ENCODE assay signal across 1 cellular context in the genomic region with DNA sequence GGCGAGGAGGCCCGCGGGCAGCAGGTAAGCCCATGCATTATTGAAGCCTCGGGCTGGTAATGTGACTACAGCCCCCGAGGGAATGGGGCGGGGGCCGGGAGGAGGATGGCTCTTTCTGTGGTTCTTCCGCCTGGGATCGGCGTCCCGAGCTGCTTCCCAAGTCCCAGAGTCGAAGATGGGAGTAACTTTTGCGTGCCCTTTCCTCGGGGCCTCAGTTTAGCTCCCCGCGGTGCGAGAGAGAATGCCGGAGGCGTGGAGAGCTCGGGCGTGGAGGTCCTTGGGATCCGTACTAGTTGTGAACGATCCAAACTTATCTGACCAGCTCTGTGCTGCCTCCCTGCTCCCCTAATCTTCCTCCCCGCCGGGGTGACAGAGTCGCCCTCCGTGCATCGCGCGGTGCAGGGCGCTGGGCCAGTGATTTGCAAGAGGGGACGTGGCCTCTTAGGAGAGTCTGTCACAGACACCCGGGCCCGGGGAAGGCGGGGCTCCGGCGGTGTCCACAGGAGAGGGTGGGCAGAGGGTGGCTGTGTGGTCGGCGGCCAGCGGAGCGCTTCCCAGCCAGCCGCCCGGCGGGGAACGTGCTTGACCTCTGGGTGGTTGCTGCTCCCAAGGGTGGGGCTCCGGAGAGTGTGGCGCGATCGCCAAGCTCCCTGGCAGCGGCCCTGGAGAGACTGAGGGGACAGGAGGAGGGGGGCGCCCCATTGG.
TF ChIP-seq lines count a peak whose summit lies in the region.

No MANE protein-coding gene starts in this region.

TF ChIP-seq in HepG2, 621 proteins besides CTCF, POLR2A, EP300 and RAD21 (continued from another document and continues in another):
- no peak for TF ChIP-seq TOE1 (CRISPR knock-in tag; IDR thresholded peaks at IDR 0.05)
- no peak for TF ChIP-seq SRSF9 (IDR thresholded peaks at IDR 0.05; ENCODE audit: borderline replicate concordance, insufficient read depth, low read depth, low read length, poor library complexity, severe bottlenecking)
- no peak for TF ChIP-seq GABPA (IDR thresholded peaks at IDR 0.05; ENCODE audit: low read depth, low read length)
- 0 out of 2 replicates have a peak, but pooled peaks have one; percentile 19 for TF ChIP-seq GABPA (CRISPR knock-in tag; IDR thresholded peaks at IDR 0.05; ENCODE audit: low read depth)
- peak; percentile 56; the same call in 1 of the 2 replicates for TF ChIP-seq POGZ (CRISPR knock-in tag; IDR thresholded peaks at IDR 0.05)
- no peak for TF ChIP-seq CBX1 (IDR thresholded peaks at IDR 0.05; ENCODE audit: low read depth)
- TF ChIP-seq ZNF616 (CRISPR knock-in tag; IDR thresholded peaks at IDR 0.05; ENCODE audit: low read depth): 0 out of 2 replicates have a peak, but pooled peaks have one; percentile 45
- TF ChIP-seq NCOA1 (CRISPR knock-in tag; IDR thresholded peaks at IDR 0.05): no peak
- peak; percentile 52; the same call in 1 of the 2 replicates for TF ChIP-seq POLR2AphosphoS5 (IDR thresholded peaks at IDR 0.05; ENCODE audit: low read depth, low read length)
- TF ChIP-seq ZKSCAN5 (CRISPR knock-in tag; IDR thresholded peaks at IDR 0.05): no peak
- TF ChIP-seq MIER2 (CRISPR knock-in tag; IDR thresholded peaks at IDR 0.05): no peak; the same call in 1 of the 2 replicates
- peak; percentile 45; the same call in 1 of the 2 replicates for TF ChIP-seq ZSCAN9 (CRISPR knock-in tag; IDR thresholded peaks at IDR 0.05; ENCODE audit: borderline replicate concordance)
- peak; percentile 13; the same call in 1 of the 2 replicates for TF ChIP-seq ERF (CRISPR knock-in tag; IDR thresholded peaks at IDR 0.05)
- no peak for TF ChIP-seq ZNF629 (CRISPR knock-in tag; conservative IDR thresholded peaks at IDR 0.05)
- TF ChIP-seq ZNF737 (CRISPR knock-in tag; IDR thresholded peaks at IDR 0.05; ENCODE audit: borderline replicate concordance): peak; percentile 91; the same call in 1 of the 2 replicates
- no peak for TF ChIP-seq NFYC (CRISPR knock-in tag; IDR thresholded peaks at IDR 0.05)
- TF ChIP-seq ZSCAN25 (CRISPR knock-in tag; IDR thresholded peaks at IDR 0.05): no peak
- TF ChIP-seq, protein P1, sequence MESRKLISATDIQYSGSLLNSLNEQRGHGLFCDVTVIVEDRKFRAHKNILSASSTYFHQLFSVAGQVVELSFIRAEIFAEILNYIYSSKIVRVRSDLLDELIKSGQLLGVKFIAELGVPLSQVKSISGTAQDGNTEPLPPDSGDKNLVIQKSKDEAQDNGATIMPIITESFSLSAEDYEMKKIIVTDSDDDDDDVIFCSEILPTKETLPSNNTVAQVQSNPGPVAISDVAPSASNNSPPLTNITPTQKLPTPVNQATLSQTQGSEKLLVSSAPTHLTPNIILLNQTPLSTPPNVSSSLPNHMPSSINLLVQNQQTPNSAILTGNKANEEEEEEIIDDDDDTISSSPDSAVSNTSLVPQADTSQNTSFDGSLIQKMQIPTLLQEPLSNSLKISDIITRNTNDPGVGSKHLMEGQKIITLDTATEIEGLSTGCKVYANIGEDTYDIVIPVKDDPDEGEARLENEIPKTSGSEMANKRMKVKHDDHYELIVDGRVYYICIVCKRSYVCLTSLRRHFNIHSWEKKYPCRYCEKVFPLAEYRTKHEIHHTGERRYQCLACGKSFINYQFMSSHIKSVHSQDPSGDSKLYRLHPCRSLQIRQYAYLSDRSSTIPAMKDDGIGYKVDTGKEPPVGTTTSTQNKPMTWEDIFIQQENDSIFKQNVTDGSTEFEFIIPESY (CRISPR knock-in tag; IDR thresholded peaks at IDR 0.05): no peak
- TF ChIP-seq DNMT3B (CRISPR knock-in tag; conservative IDR thresholded peaks at IDR 0.05): peak; percentile 31; the same call in 1 of the 2 replicates
- TF ChIP-seq ZNF160 (CRISPR knock-in tag; IDR thresholded peaks at IDR 0.05): 0 out of 2 replicates have a peak, but pooled peaks have one; percentile 44
- TF ChIP-seq GMEB1 (CRISPR knock-in tag; IDR thresholded peaks at IDR 0.05; ENCODE audit: borderline replicate concordance): no peak
- TF ChIP-seq ZNF136 (CRISPR knock-in tag; IDR thresholded peaks at IDR 0.05; ENCODE audit: low read depth): no peak
- TF ChIP-seq CERS6 (CRISPR knock-in tag; IDR thresholded peaks at IDR 0.05): no peak
- TF ChIP-seq DRAP1 (CRISPR knock-in tag; IDR thresholded peaks at IDR 0.05): 0 out of 2 replicates have a peak, but pooled peaks have one; percentile 41
- no peak for TF ChIP-seq ZMAT3 (CRISPR knock-in tag; conservative IDR thresholded peaks at IDR 0.05)
- TF ChIP-seq NR2F1 (CRISPR knock-in tag; IDR thresholded peaks at IDR 0.05): peak in 1 of 2 experiments; percentile 55; a peak in 1 of 4 replicates
- no peak for TF ChIP-seq JUNB (CRISPR knock-in tag; IDR thresholded peaks at IDR 0.05; ENCODE audit: borderline replicate concordance)
- no peak for TF ChIP-seq ZNF672 (CRISPR knock-in tag; IDR thresholded peaks at IDR 0.05)
- peak; percentile 45 for TF ChIP-seq AGO1 (IDR thresholded peaks at IDR 0.05; ENCODE audit: low read depth, low read length, poor library complexity, severe bottlenecking)
- TF ChIP-seq HOXA3 (CRISPR knock-in tag; IDR thresholded peaks at IDR 0.05): peak; percentile 6; the same call in 1 of the 2 replicates
- TF ChIP-seq KAT2B (IDR thresholded peaks at IDR 0.05; ENCODE audit: borderline replicate concordance, low read depth, low read length): no peak
- TF ChIP-seq HIVEP1 (CRISPR knock-in tag; IDR thresholded peaks at IDR 0.05): peak; percentile 82
- no peak for TF ChIP-seq MTF1 (CRISPR knock-in tag; IDR thresholded peaks at IDR 0.05)
- TF ChIP-seq MBD4 (IDR thresholded peaks at IDR 0.05; ENCODE audit: borderline replicate concordance, low read length): no peak
- TF ChIP-seq ZNF564 (CRISPR knock-in tag; IDR thresholded peaks at IDR 0.05): no peak; the same call in 1 of the 2 replicates
- TF ChIP-seq NPAS2 (CRISPR knock-in tag; IDR thresholded peaks at IDR 0.05; ENCODE audit: borderline replicate concordance): no peak
- TF ChIP-seq STAT5B (CRISPR knock-in tag; IDR thresholded peaks at IDR 0.05): no peak
- no peak for TF ChIP-seq TFE3 (CRISPR knock-in tag; IDR thresholded peaks at IDR 0.05)
- TF ChIP-seq ZNF776 (CRISPR knock-in tag; IDR thresholded peaks at IDR 0.05): peak; percentile 75
- no peak for TF ChIP-seq THRA (CRISPR knock-in tag; IDR thresholded peaks at IDR 0.05; ENCODE audit: borderline replicate concordance)
- TF ChIP-seq ZNF724P (CRISPR knock-in tag; IDR thresholded peaks at IDR 0.05; ENCODE audit: borderline replicate concordance): no peak
- TF ChIP-seq, protein P2, sequence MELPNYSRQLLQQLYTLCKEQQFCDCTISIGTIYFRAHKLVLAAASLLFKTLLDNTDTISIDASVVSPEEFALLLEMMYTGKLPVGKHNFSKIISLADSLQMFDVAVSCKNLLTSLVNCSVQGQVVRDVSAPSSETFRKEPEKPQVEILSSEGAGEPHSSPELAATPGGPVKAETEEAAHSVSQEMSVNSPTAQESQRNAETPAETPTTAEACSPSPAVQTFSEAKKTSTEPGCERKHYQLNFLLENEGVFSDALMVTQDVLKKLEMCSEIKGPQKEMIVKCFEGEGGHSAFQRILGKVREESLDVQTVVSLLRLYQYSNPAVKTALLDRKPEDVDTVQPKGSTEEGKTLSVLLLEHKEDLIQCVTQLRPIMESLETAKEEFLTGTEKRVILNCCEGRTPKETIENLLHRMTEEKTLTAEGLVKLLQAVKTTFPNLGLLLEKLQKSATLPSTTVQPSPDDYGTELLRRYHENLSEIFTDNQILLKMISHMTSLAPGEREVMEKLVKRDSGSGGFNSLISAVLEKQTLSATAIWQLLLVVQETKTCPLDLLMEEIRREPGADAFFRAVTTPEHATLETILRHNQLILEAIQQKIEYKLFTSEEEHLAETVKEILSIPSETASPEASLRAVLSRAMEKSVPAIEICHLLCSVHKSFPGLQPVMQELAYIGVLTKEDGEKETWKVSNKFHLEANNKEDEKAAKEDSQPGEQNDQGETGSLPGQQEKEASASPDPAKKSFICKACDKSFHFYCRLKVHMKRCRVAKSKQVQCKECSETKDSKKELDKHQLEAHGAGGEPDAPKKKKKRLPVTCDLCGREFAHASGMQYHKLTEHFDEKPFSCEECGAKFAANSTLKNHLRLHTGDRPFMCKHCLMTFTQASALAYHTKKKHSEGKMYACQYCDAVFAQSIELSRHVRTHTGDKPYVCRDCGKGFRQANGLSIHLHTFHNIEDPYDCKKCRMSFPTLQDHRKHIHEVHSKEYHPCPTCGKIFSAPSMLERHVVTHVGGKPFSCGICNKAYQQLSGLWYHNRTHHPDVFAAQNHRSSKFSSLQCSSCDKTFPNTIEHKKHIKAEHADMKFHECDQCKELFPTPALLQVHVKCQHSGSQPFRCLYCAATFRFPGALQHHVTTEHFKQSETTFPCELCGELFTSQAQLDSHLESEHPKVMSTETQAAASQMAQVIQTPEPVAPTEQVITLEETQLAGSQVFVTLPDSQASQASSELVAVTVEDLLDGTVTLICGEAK (IDR thresholded peaks at IDR 0.05): no peak
- TF ChIP-seq, protein P2 (CRISPR knock-in tag; IDR thresholded peaks at IDR 0.05): no peak; the same call in 1 of the 2 replicates
- no peak for TF ChIP-seq CBX2 (IDR thresholded peaks at IDR 0.05; ENCODE audit: low read depth, low read length)
- TF ChIP-seq CBX2 (CRISPR knock-in tag; IDR thresholded peaks at IDR 0.05; ENCODE audit: low read depth): no peak
- TF ChIP-seq RFXANK (CRISPR knock-in tag; IDR thresholded peaks at IDR 0.05): no peak
- TF ChIP-seq ZBTB7B (CRISPR knock-in tag; IDR thresholded peaks at IDR 0.05): peak; percentile 81
